ENCODE assay signal across 40 cellular contexts in genomic region chr4:111698361-111698760, GRCh38.
"Had no signal": no experiment of that assay in that cellular context is flagged by ENCODE, and none has a peak within 500 bp of the region (broad histone marks: within the 10 kb centered on the region; RNA-seq: fewer than 3 reads in every experiment).

No MANE protein-coding gene starts in this region.

- FAIRE-seq: astrocyte, bronchial epithelial cell had no signal

- DNase-seq: activated effector memory CD4-positive, alpha-beta T cell treated with anti-CD3 and anti-CD28 coated beads, Interleukin-2, amount 50 U/mL, for 16 hours; activated effector memory CD4-positive, alpha-beta T cell treated with Interleukin-2 at 50 U/mL for 16 hours; activated gamma-delta T cell; activated gamma-delta T cell treated with Interleukin-2 at 50 U/mL for 16 hours; activated naive CD4-positive, alpha-beta T cell; activated naive CD4-positive, alpha-beta T cell treated with anti-CD3 and anti-CD28 coated beads for 36 hours; activated naive CD4-positive, alpha-beta T cell treated with anti-CD3 and anti-CD28 coated beads, Interleukin-2, amount 10 ng/mL, durations not matched to agents 7 days and 5 days; activated naive CD4-positive, alpha-beta T cell treated with anti-CD3 and anti-CD28 coated beads, Interleukin-2, amount 50 U/mL, for 16 hours; activated naive CD4-positive, alpha-beta T cell treated with Interleukin-2 at 50 U/mL for 16 hours; activated naive CD8-positive, alpha-beta T cell treated with anti-CD3 and anti-CD28 coated beads for 36 hours; activated naive CD8-positive, alpha-beta T cell treated with anti-CD3 and anti-CD28 coated beads, Interleukin-2, amount 10 ng/mL, durations not matched to agents 7 days and 5 days; activated naive CD8-positive, alpha-beta T cell treated with anti-CD3 and anti-CD28 coated beads, Interleukin-2, amount 50 U/mL, for 24 hours; activated T-cell treated with anti-CD3 and anti-CD28 coated beads, Interleukin-2, amount 50 U/mL, for 1 hour; activated T-cell treated with anti-CD3 and anti-CD28 coated beads, Interleukin-2, amount 50 U/mL, for 24 hours; activated T-cell treated with anti-CD3 and anti-CD28 coated beads, Interleukin-2, amount 50 U/mL, for 4 hours; activated T-cell treated with anti-CD3 and anti-CD28 coated beads, Interleukin-2, amount 50 U/mL, for 48 hours; activated T-cell treated with anti-CD3 and anti-CD28 coated beads, Interleukin-2, amount 50 U/mL, for 72 hours; adrenal gland; amniotic stem cell; amygdala; anterior cingulate cortex; aorta; body of pancreas; brain microvascular endothelial cell; caudate nucleus; central memory CD4-positive, alpha-beta T cell; cerebellar nuclear complex had no signal

- H3K27ac ChIP-seq: adrenal gland, ascending aorta, body of pancreas, brain microvascular endothelial cell, breast epithelium, cardiac muscle cell had no signal

- H3K4me3 ChIP-seq: adrenal gland, ascending aorta, body of pancreas, breast epithelium, cardiac muscle cell had no signal

- H3K36me3 ChIP-seq: adrenal gland, ascending aorta, brain microvascular endothelial cell, breast epithelium, cardiac muscle cell had no signal

- H3K36me3 Mint-ChIP-seq: activated naive CD4-positive, alpha-beta T cell treated with anti-CD3 and anti-CD28 coated beads, Interleukin-2, amount 10 ng/mL, durations not matched to agents 7 days and 5 days; activated naive CD4-positive, alpha-beta T cell treated with anti-CD3 and anti-CD28 coated beads, Interleukin-2, amount 50 U/mL, for 24 hours; activated naive CD4-positive, alpha-beta T cell treated with anti-CD3 and anti-CD28 coated beads, Interleukin-2, amount 50 U/mL, for 72 hours; activated naive CD8-positive, alpha-beta T cell; activated naive CD8-positive, alpha-beta T cell treated with anti-CD3 and anti-CD28 coated beads for 36 hours; activated naive CD8-positive, alpha-beta T cell treated with anti-CD3 and anti-CD28 coated beads, Interleukin-2, amount 10 ng/mL, durations not matched to agents 7 days and 5 days; brain had no signal

- H3K9me3 ChIP-seq: adrenal gland, ascending aorta, body of pancreas, breast epithelium had no signal

- H3K27me3 Mint-ChIP-seq: activated naive CD4-positive, alpha-beta T cell treated with anti-CD3 and anti-CD28 coated beads, Interleukin-2, amount 10 ng/mL, durations not matched to agents 7 days and 5 days; activated naive CD4-positive, alpha-beta T cell treated with anti-CD3 and anti-CD28 coated beads, Interleukin-2, amount 50 U/mL, for 24 hours; activated naive CD8-positive, alpha-beta T cell; activated naive CD8-positive, alpha-beta T cell treated with anti-CD3 and anti-CD28 coated beads for 36 hours; activated naive CD8-positive, alpha-beta T cell treated with anti-CD3 and anti-CD28 coated beads, Interleukin-2, amount 10 ng/mL, durations not matched to agents 7 days and 5 days; activated naive CD8-positive, alpha-beta T cell treated with anti-CD3 and anti-CD28 coated beads, Interleukin-2, amount 50 U/mL, for 24 hours; activated T-cell treated with anti-CD3 and anti-CD28 coated beads, Interleukin-2, amount 50 U/mL, for 24 hours; activated T-helper 17 cell treated with anti-CD3 and anti-CD28 coated beads, Interleukin-2, amount 50 U/mL, for 72 hours; brain; central memory CD8-positive, alpha-beta T cell had no signal

- H3K4me3 Mint-ChIP-seq: activated naive CD4-positive, alpha-beta T cell treated with anti-CD3 and anti-CD28 coated beads for 36 hours; activated naive CD4-positive, alpha-beta T cell treated with anti-CD3 and anti-CD28 coated beads, Interleukin-2, amount 10 ng/mL, durations not matched to agents 7 days and 5 days; activated naive CD4-positive, alpha-beta T cell treated with anti-CD3 and anti-CD28 coated beads, Interleukin-2, amount 50 U/mL, for 24 hours; activated naive CD8-positive, alpha-beta T cell; activated naive CD8-positive, alpha-beta T cell treated with anti-CD3 and anti-CD28 coated beads for 36 hours; activated naive CD8-positive, alpha-beta T cell treated with anti-CD3 and anti-CD28 coated beads, Interleukin-2, amount 10 ng/mL, durations not matched to agents 7 days and 5 days; activated naive CD8-positive, alpha-beta T cell treated with anti-CD3 and anti-CD28 coated beads, Interleukin-2, amount 50 U/mL, for 24 hours; activated T-cell treated with anti-CD3 and anti-CD28 coated beads, Interleukin-2, amount 50 U/mL, for 24 hours; activated T-cell treated with anti-CD3 and anti-CD28 coated beads, Interleukin-2, amount 50 U/mL, for 4 hours; activated T-cell treated with anti-CD3 and anti-CD28 coated beads, Interleukin-2, amount 50 U/mL, for 72 hours; activated T-helper 1 cell treated with anti-CD3 and anti-CD28 coated beads, Interleukin-12 subunit alpha, Interleukin-12 subunit beta, Interleukin-2, Interleukin-4 antibody, amounts not matched to agents 30 ng/mL and 10 ng/mL and 1 ng/mL, durations not matched to agents 14 hours and 24 hours and 36 hours; activated T-helper 17 cell treated with anti-CD3 and anti-CD28 coated beads, Interleukin-2, amount 50 U/mL, for 72 hours; brain; central memory CD8-positive, alpha-beta T cell had no signal

- H3K4me1 Mint-ChIP-seq: activated naive CD4-positive, alpha-beta T cell treated with anti-CD3 and anti-CD28 coated beads, Interleukin-2, amount 10 ng/mL, durations not matched to agents 7 days and 5 days; activated naive CD4-positive, alpha-beta T cell treated with anti-CD3 and anti-CD28 coated beads, Interleukin-2, amount 50 U/mL, for 24 hours; activated naive CD8-positive, alpha-beta T cell treated with anti-CD3 and anti-CD28 coated beads for 36 hours; activated naive CD8-positive, alpha-beta T cell treated with anti-CD3 and anti-CD28 coated beads, Interleukin-2, amount 10 ng/mL, durations not matched to agents 7 days and 5 days; activated naive CD8-positive, alpha-beta T cell treated with anti-CD3 and anti-CD28 coated beads, Interleukin-2, amount 50 U/mL, for 24 hours; activated T-helper 17 cell treated with anti-CD3 and anti-CD28 coated beads, Interleukin-2, amount 50 U/mL, for 72 hours; brain; central memory CD8-positive, alpha-beta T cell had no signal

- H3K9me3 Mint-ChIP-seq: activated naive CD4-positive, alpha-beta T cell treated with anti-CD3 and anti-CD28 coated beads for 36 hours; activated naive CD4-positive, alpha-beta T cell treated with anti-CD3 and anti-CD28 coated beads, Interleukin-2, amount 10 ng/mL, durations not matched to agents 7 days and 5 days; activated naive CD8-positive, alpha-beta T cell treated with anti-CD3 and anti-CD28 coated beads for 36 hours; activated naive CD8-positive, alpha-beta T cell treated with anti-CD3 and anti-CD28 coated beads, Interleukin-2, amount 10 ng/mL, durations not matched to agents 7 days and 5 days; activated naive CD8-positive, alpha-beta T cell treated with anti-CD3 and anti-CD28 coated beads, Interleukin-2, amount 50 U/mL, for 24 hours; activated T-cell treated with anti-CD3 and anti-CD28 coated beads, Interleukin-2, amount 50 U/mL, for 24 hours; activated T-helper 1 cell treated with anti-CD3 and anti-CD28 coated beads, Interleukin-12 subunit alpha, Interleukin-12 subunit beta, Interleukin-2, Interleukin-4 antibody, amounts not matched to agents 30 ng/mL and 10 ng/mL and 1 ng/mL, durations not matched to agents 14 hours and 24 hours and 36 hours; activated T-helper 17 cell treated with anti-CD3 and anti-CD28 coated beads, Interleukin-2, amount 50 U/mL, for 72 hours; activated T-helper 2 cell treated with anti-CD3 and anti-CD28 coated beads, Interferon-gamma antibody, Interleukin-2, Interleukin-4, amounts not matched to agents 10 μg/mL and 5 μg/mL and 100 μg/mL, durations not matched to agents 14 hours and 24 hours and 36 hours; brain had no signal

- ATAC-seq: activated naive CD4-positive, alpha-beta T cell treated with anti-CD3 and anti-CD28 coated beads, Interleukin-2, amount 50 U/mL, for 72 hours; activated naive CD8-positive, alpha-beta T cell treated with anti-CD3 and anti-CD28 coated beads, Interleukin-2, amount 50 U/mL, for 24 hours; activated T-cell treated with anti-CD3 and anti-CD28 coated beads, Interleukin-2, amount 50 U/mL, for 4 hours; activated T-cell treated with anti-CD3 and anti-CD28 coated beads, Interleukin-2, amount 50 U/mL, for 72 hours; activated T-helper 17 cell treated with anti-CD3 and anti-CD28 coated beads, Interleukin-2, amount 50 U/mL, for 72 hours; body of pancreas had no signal

- H3K4me1 ChIP-seq: adrenal gland, ascending aorta, body of pancreas, breast epithelium had no signal

- H3K27ac Mint-ChIP-seq: activated naive CD4-positive, alpha-beta T cell treated with anti-CD3 and anti-CD28 coated beads for 36 hours; activated naive CD4-positive, alpha-beta T cell treated with anti-CD3 and anti-CD28 coated beads, Interleukin-2, amount 10 ng/mL, durations not matched to agents 7 days and 5 days; activated naive CD4-positive, alpha-beta T cell treated with anti-CD3 and anti-CD28 coated beads, Interleukin-2, amount 50 U/mL, for 24 hours; activated naive CD4-positive, alpha-beta T cell treated with anti-CD3 and anti-CD28 coated beads, Interleukin-2, amount 50 U/mL, for 72 hours; activated naive CD8-positive, alpha-beta T cell; activated naive CD8-positive, alpha-beta T cell treated with anti-CD3 and anti-CD28 coated beads for 36 hours; activated naive CD8-positive, alpha-beta T cell treated with anti-CD3 and anti-CD28 coated beads, Interleukin-2, amount 10 ng/mL, durations not matched to agents 7 days and 5 days; activated naive CD8-positive, alpha-beta T cell treated with anti-CD3 and anti-CD28 coated beads, Interleukin-2, amount 50 U/mL, for 24 hours; activated T-cell treated with anti-CD3 and anti-CD28 coated beads, Interleukin-2, amount 50 U/mL, for 24 hours; activated T-cell treated with anti-CD3 and anti-CD28 coated beads, Interleukin-2, amount 50 U/mL, for 72 hours; activated T-helper 1 cell treated with anti-CD3 and anti-CD28 coated beads, Interleukin-12 subunit alpha, Interleukin-12 subunit beta, Interleukin-2, Interleukin-4 antibody, amounts not matched to agents 30 ng/mL and 10 ng/mL and 1 ng/mL, durations not matched to agents 14 hours and 24 hours and 36 hours; activated T-helper 17 cell treated with anti-CD3 and anti-CD28 coated beads, Interleukin-2, amount 50 U/mL, for 72 hours; activated T-helper 2 cell treated with anti-CD3 and anti-CD28 coated beads, Interferon-gamma antibody, Interleukin-2, Interleukin-4, amounts not matched to agents 10 μg/mL and 5 μg/mL and 100 μg/mL, durations not matched to agents 14 hours and 24 hours and 36 hours; brain had no signal

- H3K27me3 ChIP-seq: adrenal gland, ascending aorta, body of pancreas, brain microvascular endothelial cell, breast epithelium, cardiac muscle cell had no signal
